Comparison of ENCODE assay signal across 8 cellular contexts in genomic region chr3:119681279-119681678, GRCh38. TPM values are rescaled to one million over a fixed set of nuclear protein-coding genes. Genes with fewer than 3 reads are reported as not detected.
DNase-seq lines count a peak whose midpoint lies in the region; ATAC-seq and TF ChIP-seq lines count a peak whose summit lies in the region.

No MANE protein-coding gene starts in this region.

- H3K27ac ChIP-seq in lower lobe of right lung: no peak overlapping the region

- peak; percentile 67 for DNase-seq in AG08395 (ENCODE audit: low spot score)
- DNase-seq in HT1080 (ENCODE audit: low read depth): peak; percentile 38
- no peak for DNase-seq in activated CD8-positive, alpha-beta T cell treated with anti-CD3 and anti-CD28 coated beads for 36 hours
- no peak for DNase-seq in lower lobe of right lung
- no peak for DNase-seq in stimulated activated CD4-positive, alpha-beta T cell treated with anti-CD3 and anti-CD28 coated beads, Interleukin-4, amount 100 ng/mL, for 4 hours
- no peak for DNase-seq in HEK293T (ENCODE audit: extremely low spot score)
- DNase-seq in activated CD4-positive, alpha-beta memory T cell treated with anti-CD3 and anti-CD28 coated beads, Interleukin-2, amount 10 ng/mL, durations not matched to agents 7 days and 5 days: no peak

- H3K4me1 ChIP-seq in lower lobe of right lung: peaks cover 9% of the 10 kb centered on the region

- POLR2A ChIA-PET in activated CD8-positive, alpha-beta T cell treated with anti-CD3 and anti-CD28 coated beads for 36 hours (lab: Charles Lee): interaction anchor here (0.9 to 1.0 kb wide), 2 partner anchors 13 to 359 kb away, joined by 3 read pairs; no protein-coding TSS in a partner anchor
- POLR2A ChIA-PET in HEK293T (lab: Yijun Ruan, JAX): interaction anchor here (1.1 kb wide), 1 partner anchor 81 kb away, joined by 3 read pairs; no protein-coding TSS in a partner anchor
- POLR2A ChIA-PET in activated CD4-positive, alpha-beta memory T cell treated with anti-CD3 and anti-CD28 coated beads, Interleukin-2, amount 10 ng/mL, durations not matched to agents 7 days and 5 days (lab: Charles Lee): interaction anchor here (0.9 to 1.9 kb wide), 5 partner anchors 81 to 414 kb away, joined by 3 to 5 read pairs (median 3); partner anchors contain the start of genes TIMMDC1 and TMEM39A

- CTCF ChIA-PET in activated CD8-positive, alpha-beta T cell treated with anti-CD3 and anti-CD28 coated beads for 36 hours (lab: Charles Lee): interaction anchor here (0.6 to 3.2 kb wide), 25 partner anchors 8 to 799 kb away, joined by 3 to 31 read pairs (median 4); partner anchors contain the start of genes ADPRH, TEX55, TIMMDC1 and TMEM39A
- CTCF ChIA-PET in HEK293T (lab: Yijun Ruan, JAX): interaction anchor here (0.6 to 1.4 kb wide), 6 partner anchors 8 to 797 kb away, joined by 3 to 5 read pairs (median 4); no protein-coding TSS in a partner anchor
- CTCF ChIA-PET in activated CD4-positive, alpha-beta memory T cell treated with anti-CD3 and anti-CD28 coated beads, Interleukin-2, amount 10 ng/mL, durations not matched to agents 7 days and 5 days (lab: Charles Lee): interaction anchor here (0.9 to 3.2 kb wide), 19 partner anchors 9 to 797 kb away, joined by 3 to 29 read pairs (median 4); partner anchors contain the start of genes B4GALT4, CD80, IGSF11 and TEX55

- no peaks in the 10 kb centered on the region for H3K9me3 Mint-ChIP-seq in activated CD8-positive, alpha-beta T cell treated with anti-CD3 and anti-CD28 coated beads for 36 hours
- no peaks in the 10 kb centered on the region for H3K9me3 Mint-ChIP-seq in activated CD4-positive, alpha-beta memory T cell treated with anti-CD3 and anti-CD28 coated beads, Interleukin-2, amount 10 ng/mL, durations not matched to agents 7 days and 5 days

- H3K27me3 ChIP-seq in lower lobe of right lung (ENCODE audit: low read depth): no peaks in the 10 kb centered on the region

- intact Hi-C loops in activated CD8-positive, alpha-beta T cell treated with anti-CD3 and anti-CD28 coated beads for 36 hours (cut with micrococcal nuclease): no loop called here
- intact Hi-C loops in lower lobe of right lung (cut with DNase I): no loop called here

- no peaks in the 10 kb centered on the region for H3K36me3 ChIP-seq in lower lobe of right lung

- no peaks in the 10 kb centered on the region for H3K27me3 Mint-ChIP-seq in activated CD8-positive, alpha-beta T cell treated with anti-CD3 and anti-CD28 coated beads for 36 hours
- no peaks in the 10 kb centered on the region for H3K27me3 Mint-ChIP-seq in activated CD4-positive, alpha-beta memory T cell treated with anti-CD3 and anti-CD28 coated beads, Interleukin-2, amount 10 ng/mL, durations not matched to agents 7 days and 5 days

- H3K27ac Mint-ChIP-seq in activated CD8-positive, alpha-beta T cell treated with anti-CD3 and anti-CD28 coated beads for 36 hours: no peak overlapping the region
- no peak overlapping the region for H3K27ac Mint-ChIP-seq in activated CD4-positive, alpha-beta memory T cell treated with anti-CD3 and anti-CD28 coated beads, Interleukin-2, amount 10 ng/mL, durations not matched to agents 7 days and 5 days

- peaks cover 8% of the 10 kb centered on the region for H3K4me1 Mint-ChIP-seq in activated CD8-positive, alpha-beta T cell treated with anti-CD3 and anti-CD28 coated beads for 36 hours (ENCODE audit: low read depth)
- peaks cover 9% of the 10 kb centered on the region for H3K4me1 Mint-ChIP-seq in activated CD4-positive, alpha-beta memory T cell treated with anti-CD3 and anti-CD28 coated beads, Interleukin-2, amount 10 ng/mL, durations not matched to agents 7 days and 5 days

- H3K36me3 Mint-ChIP-seq in activated CD8-positive, alpha-beta T cell treated with anti-CD3 and anti-CD28 coated beads for 36 hours (ENCODE audit: low read depth): peaks cover 5% of the 10 kb centered on the region
- H3K36me3 Mint-ChIP-seq in activated CD4-positive, alpha-beta memory T cell treated with anti-CD3 and anti-CD28 coated beads, Interleukin-2, amount 10 ng/mL, durations not matched to agents 7 days and 5 days (ENCODE audit: low read depth): peaks cover 4% of the 10 kb centered on the region

- H3K9me3 ChIP-seq in lower lobe of right lung: no peaks in the 10 kb centered on the region

- ATAC-seq in activated CD8-positive, alpha-beta T cell treated with anti-CD3 and anti-CD28 coated beads for 36 hours: no peak
- ATAC-seq in lower lobe of right lung: no peak

- no peak overlapping the region for H3K4me3 Mint-ChIP-seq in activated CD8-positive, alpha-beta T cell treated with anti-CD3 and anti-CD28 coated beads for 36 hours
- H3K4me3 Mint-ChIP-seq in activated CD4-positive, alpha-beta memory T cell treated with anti-CD3 and anti-CD28 coated beads, Interleukin-2, amount 10 ng/mL, durations not matched to agents 7 days and 5 days: no peak overlapping the region

- TF ChIP-seq CTCF in GM12875 (IDR thresholded peaks at IDR 0.05; ENCODE audit: borderline replicate concordance, insufficient read depth, low read depth, low read length): peak; percentile 38; the same call in 1 of the 2 replicates
- peak; percentile 46 for TF ChIP-seq CTCF in activated CD8-positive, alpha-beta T cell treated with anti-CD3 and anti-CD28 coated beads for 36 hours (IDR thresholded peaks at IDR 0.05)
- peak; percentile 54 for TF ChIP-seq CTCF in lower lobe of right lung (IDR thresholded peaks at IDR 0.05)

- H3K4me3 ChIP-seq in GM12875 (ENCODE audit: low read depth, low read length): no peak overlapping the region
- H3K4me3 ChIP-seq in lower lobe of right lung: no peak overlapping the region

TF ChIP-seq in HEK293T, 16 proteins besides CTCF, POLR2A, EP300 and RAD21:
- TF ChIP-seq LEF1 (IDR thresholded peaks at IDR 0.05; ENCODE audit: borderline replicate concordance): no peak
- TF ChIP-seq CTBP1 (IDR thresholded peaks at IDR 0.05; ENCODE audit: borderline replicate concordance): no peak
TF ChIP-seq in HEK293T: peak in this region for 0.

RNA-seq across cellular contexts. Expression of gene COX17, which starts 4.1 kb away (rescaled TPM):
- 109 and 121 TPM in 2 replicates for total RNA-seq in HT1080 (2014; rRNA removed; shearing (Covaris generic))
- 78.8 and 87.1 TPM in 2 replicates for polyA plus RNA-seq in HT1080 (2015; cell fraction: cytosol; rRNA removed)
- polyA plus RNA-seq in HT1080 (2015; cell fraction: nucleus; rRNA removed): 26.5 and 27.4 TPM in 2 replicates
- 10 to 100 TPM; 83.6 to 86.7 TPM for total RNA-seq in activated CD8-positive, alpha-beta T cell treated with anti-CD3 and anti-CD28 coated beads for 36 hours
- 54.4 TPM for total RNA-seq in lower lobe of right lung
- total RNA-seq in activated CD4-positive, alpha-beta memory T cell treated with anti-CD3 and anti-CD28 coated beads, Interleukin-2, amount 10 ng/mL, durations not matched to agents 7 days and 5 days: 10 to 100 TPM; 63.7 to 69.8 TPM

RNA-seq across cellular contexts. Expression of gene POPDC2, which starts 20.9 kb away (rescaled TPM):
- 0.37 and 0.39 TPM in 2 replicates for total RNA-seq in HT1080 (2014; rRNA removed; shearing (Covaris generic))
- 0.07 and 0.25 TPM in 2 replicates for polyA plus RNA-seq in HT1080 (2015; cell fraction: cytosol; rRNA removed)
- polyA plus RNA-seq in HT1080 (2015; cell fraction: nucleus; rRNA removed): 0.26 and 0.90 TPM in 2 replicates
- total RNA-seq in activated CD8-positive, alpha-beta T cell treated with anti-CD3 and anti-CD28 coated beads for 36 hours: 1 to 10 TPM; 1.3 to 2.1 TPM
- 1.5 TPM for total RNA-seq in lower lobe of right lung
- 1 to 10 TPM; 2.4 to 3.2 TPM for total RNA-seq in activated CD4-positive, alpha-beta memory T cell treated with anti-CD3 and anti-CD28 coated beads, Interleukin-2, amount 10 ng/mL, durations not matched to agents 7 days and 5 days

RNA-seq across cellular contexts. Expression of gene CFAP91, which starts 21.5 kb away (rescaled TPM):
- 0.13 TPM in 1 of 2 replicates, not detected in the other for total RNA-seq in HT1080 (2014; rRNA removed; shearing (Covaris generic))
- polyA plus RNA-seq in HT1080 (2015; cell fraction: cytosol; rRNA removed): 0.02 and 0.95 TPM in 2 replicates
- 0.41 TPM in 1 of 2 replicates, not detected in the other for polyA plus RNA-seq in HT1080 (2015; cell fraction: nucleus; rRNA removed)
- total RNA-seq in activated CD8-positive, alpha-beta T cell treated with anti-CD3 and anti-CD28 coated beads for 36 hours: not detected
- 9.0 TPM for total RNA-seq in lower lobe of right lung
- total RNA-seq in activated CD4-positive, alpha-beta memory T cell treated with anti-CD3 and anti-CD28 coated beads, Interleukin-2, amount 10 ng/mL, durations not matched to agents 7 days and 5 days: not detected

Comparison
In these comparisons a context has a peak if more than half of its experiments do, and no peak if none do; other contexts are left out.
1. DNase-seq: peak in AG08395 (single experiment) and HT1080 (single experiment); none in activated CD8-positive, alpha-beta T cell treated with anti-CD3 and anti-CD28 coated beads for 36 hours (single experiment), lower lobe of right lung (single experiment), stimulated activated CD4-positive, alpha-beta T cell treated with anti-CD3 and anti-CD28 coated beads, Interleukin-4, amount 100 ng/mL, for 4 hours (0 of 2), HEK293T (single experiment) and activated CD4-positive, alpha-beta memory T cell treated with anti-CD3 and anti-CD28 coated beads, Interleukin-2, amount 10 ng/mL, durations not matched to agents 7 days and 5 days (single experiment).
2. Peak in every context shown above with its lines, with median percentiles within 50 percentile points of each other: CTCF ChIP-seq.